16 cellular contexts compared by ENCODE assay signal in genomic region chr9:89734561-89734960, GRCh38.
DNase-seq lines count a peak whose midpoint lies in the region; ATAC-seq and TF ChIP-seq lines count a peak whose summit lies in the region.
"Had no signal": no experiment of that assay in that cellular context is flagged by ENCODE, and none has a peak within 500 bp of the region (broad histone marks: within the 10 kb centered on the region; RNA-seq: fewer than 3 reads in every experiment).

No MANE protein-coding gene starts in this region.

- H3K27me3 Mint-ChIP-seq in CD14-positive monocyte (ENCODE audit: low read depth in 3 of 3): peaks cover 0 to 3% (median 2%) of the 10 kb centered on the region in 3 donors

- peaks cover 28% of the 10 kb centered on the region for H3K4me1 Mint-ChIP-seq in CD14-positive monocyte

- H3K36me3 ChIP-seq in body of pancreas (replicated peaks in 1 of 2; ENCODE audit: insufficient read depth in 1 of 2, low read depth in 2 of 2) (no peaks in the 10 kb centered on the region), mesenchymal stem cell (ENCODE audit: control insufficient read depth in 1 of 2, insufficient read depth in 2 of 2, low read depth in 1 of 2, low read length in 2 of 2) (no peaks in the 10 kb centered on the region)

- peak overlapping the region in 1 of 2 donors; percentile 70 for H3K4me3 Mint-ChIP-seq in CD14-positive monocyte
- H3K4me3 Mint-ChIP-seq: H9 had no signal

- no peak overlapping the region for H2BK120ac ChIP-seq in mesenchymal stem cell (ENCODE audit: low read depth, low read length)

- WGBS in body of pancreas, 2 donors: 42 to 58% methylated on average over 9 of the region's 9 CpGs
- 80% methylated on average over 9 of the region's 9 CpGs for WGBS in mesenchymal stem cell

- H3K4me2 ChIP-seq in mesenchymal stem cell (ENCODE audit: low read length, poor library complexity, severe bottlenecking): no peak overlapping the region

- peak overlapping the region in 3 of 4 donors; percentile 10 to 35 (median 11) for H3K27ac ChIP-seq in body of pancreas
- no peak overlapping the region for H3K27ac ChIP-seq in mesenchymal stem cell (ENCODE audit: low read length, poor library complexity, severe bottlenecking)
- H3K27ac ChIP-seq in caudate nucleus (ENCODE audit: low read depth, low read length): no peak overlapping the region
- H3K27ac ChIP-seq: 22Rv1, HL-60 had no signal

- H3K14ac ChIP-seq in mesenchymal stem cell (ENCODE audit: low read length in 2 of 2): no peak overlapping the region

- peak overlapping the region; percentile 63 for H2BK15ac ChIP-seq in mesenchymal stem cell (ENCODE audit: low read depth, poor library complexity, severe bottlenecking)

- H3K4ac ChIP-seq in mesenchymal stem cell (ENCODE audit: low read depth in 1 of 2, low read length in 2 of 2): no peak overlapping the region

- H3K79me1 ChIP-seq in mesenchymal stem cell (replicated peaks; ENCODE audit: low read length, poor library complexity, severe bottlenecking): no peaks in the 10 kb centered on the region

- H3K9me3 ChIP-seq in body of pancreas (peaks cover 0 to 3% (median 0%) of the 10 kb centered on the region in 3 donors), mesenchymal stem cell (ENCODE audit: control insufficient read depth, low read length) (no peaks in the 10 kb centered on the region)

- peak; percentile 51 for ATAC-seq in body of pancreas
- ATAC-seq: SK-N-SH treated with all-trans-retinoic acid at 6 μM for 48 hours had no signal

- peaks cover 39% of the 10 kb centered on the region for H3K4me1 ChIP-seq in body of pancreas
- H3K4me1 ChIP-seq in mesenchymal stem cell (ENCODE audit: control insufficient read depth, insufficient read depth, low read depth, low read length): peaks cover 7% of the 10 kb centered on the region

- H3K4me3 ChIP-seq in body of pancreas (no peak overlapping the region), mesenchymal stem cell (ENCODE audit: insufficient read depth in 1 of 2, low read depth in 1 of 2, low read length in 2 of 2) (no peak overlapping the region)

- H3K9ac ChIP-seq in mesenchymal stem cell (ENCODE audit: low read length): no peak overlapping the region

- H3K23ac ChIP-seq in mesenchymal stem cell (ENCODE audit: low read length in 2 of 2): no peak overlapping the region

- H2BK5ac ChIP-seq in mesenchymal stem cell (ENCODE audit: low read depth, low read length, poor library complexity, severe bottlenecking): no peak overlapping the region

- no peak overlapping the region for H4K8ac ChIP-seq in mesenchymal stem cell (ENCODE audit: low read length)

- no peak for TF ChIP-seq POLR2A in body of pancreas (IDR thresholded peaks at IDR 0.05)

- H2BK12ac ChIP-seq in mesenchymal stem cell (ENCODE audit: low read length in 2 of 2): peak overlapping the region in 1 of 2 experiments; percentile 79

- intact Hi-C loops in CD14-positive monocyte (cut with micrococcal nuclease) (no loop called here), body of pancreas (cut with DNase I) (no loop called here), posterior cingulate gyrus (cut with DNase I) (no loop called here)

- no peak overlapping the region for H2AFZ ChIP-seq in mesenchymal stem cell (ENCODE audit: low read depth, low read length)

- no peaks in the 10 kb centered on the region for H3K9me3 Mint-ChIP-seq in CD14-positive monocyte
- H3K9me3 Mint-ChIP-seq: H9 had no signal

- peak; percentile 54 for DNase-seq in DMS53 (lab: John Stamatoyannopoulos, UW)
- no peak for DNase-seq in DMS53 treated with DMSO at 0.1 percent for 48 hours (lab: John Stamatoyannopoulos, UW; ENCODE audit: unreplicated experiment)
- DNase-seq in CD14-positive monocyte (ENCODE audit: low spot score): no peak
- peak; percentile 69 to 88 (median 78) for DNase-seq in body of pancreas
- DNase-seq in mesenchymal stem cell: no peak
- no peak for DNase-seq in midbrain (lab: John Stamatoyannopoulos, UW)
- no peak for DNase-seq in caudate nucleus (lab: John Stamatoyannopoulos, UW)
- no peak for DNase-seq in posterior cingulate gyrus
- DNase-seq: H9, NCI-H1105 treated with DMSO at 0.1 percent for 48 hours, NCI-H1694 treated with DMSO at 0.1 percent for 48 hours, NCI-H2107, NCI-H526 treated with DMSO at 0.1 percent for 48 hours had no signal

- peak overlapping the region; percentile 73 for H4K91ac ChIP-seq in mesenchymal stem cell (ENCODE audit: low read length)

- H3K36me3 Mint-ChIP-seq in CD14-positive monocyte: no peaks in the 10 kb centered on the region

- TF ChIP-seq CTCF in CD14-positive monocyte (IDR thresholded peaks at IDR 0.05): no peak
- TF ChIP-seq CTCF in body of pancreas (IDR thresholded peaks at IDR 0.05): no peak

- H3K18ac ChIP-seq in mesenchymal stem cell (ENCODE audit: low read depth in 1 of 2, low read length in 2 of 2): peak overlapping the region in 1 of 2 experiments; percentile 79

- H3K27me3 ChIP-seq in body of pancreas: no peaks in the 10 kb centered on the region
- peaks cover 40 to 53% of the 10 kb centered on the region in 2 experiments for H3K27me3 ChIP-seq in mesenchymal stem cell (ENCODE audit: control insufficient read depth in 1 of 2, insufficient read depth in 1 of 2, low read length in 2 of 2)

- peak overlapping the region in 4 of 7 donors; percentile 11 to 81 (median 58) for H3K27ac Mint-ChIP-seq in CD14-positive monocyte

- no peak overlapping the region for H2AK5ac ChIP-seq in mesenchymal stem cell (ENCODE audit: low read length, severe bottlenecking)

Comparison
In these comparisons a context has a peak if more than half of its experiments do, and no peak if none do; other contexts are left out.
1. DNase-seq: peak in DMS53 (single experiment) and body of pancreas (4 of 4); none in DMS53 treated with DMSO at 0.1 percent for 48 hours (single experiment), CD14-positive monocyte (single experiment), mesenchymal stem cell (single experiment), midbrain (single experiment), caudate nucleus (0 of 61) and posterior cingulate gyrus (0 of 10).
2. H3K27ac ChIP-seq: peak in body of pancreas (3 of 4); none in mesenchymal stem cell (single experiment) and caudate nucleus (single experiment).